Comparison of ENCODE assay signal across 1 cellular context in genomic region chr18:23648930-23649622, GRCh38.
TF ChIP-seq lines count a peak whose summit lies in the region.

No MANE protein-coding gene starts in this region.

TF ChIP-seq in HepG2, 621 proteins besides CTCF, POLR2A, EP300 and RAD21:
- TF ChIP-seq CEBPB (IDR thresholded peaks at IDR 0.05; ENCODE audit: borderline replicate concordance, low read depth, low read length) = peak; percentile 13; the same call in 1 of the 2 replicates
- TF ChIP-seq ZSCAN5A (CRISPR knock-in tag; IDR thresholded peaks at IDR 0.05; ENCODE audit: borderline replicate concordance) = no peak
- TF ChIP-seq CREM (IDR thresholded peaks at IDR 0.05) = no peak
- no peak for TF ChIP-seq CREM (CRISPR knock-in tag; IDR thresholded peaks at IDR 0.05)
- TF ChIP-seq ZSCAN9 (CRISPR knock-in tag; IDR thresholded peaks at IDR 0.05; ENCODE audit: borderline replicate concordance) = no peak
